In genomic region chr2:201127570-201127969, GRCh38 we compare ENCODE assay signal across 8 cellular contexts. TPM values are rescaled to one million over a fixed set of nuclear protein-coding genes. Genes with fewer than 3 reads are reported as not detected.
A peak's percentile ranks its signal among the peaks of the same experiment; 100 is the strongest.
DNase-seq lines count a peak whose midpoint lies in the region; ATAC-seq and TF ChIP-seq lines count a peak whose summit lies in the region.

No MANE protein-coding gene starts in this region.

- no peaks in the 10 kb centered on the region for H3K9me3 ChIP-seq in Karpas-422 (ENCODE audit: low read length)

- peaks cover 66% of the 10 kb centered on the region for H3K79me2 ChIP-seq in Karpas-422 (ENCODE audit: low read length)

- H3K9me3 Mint-ChIP-seq in activated naive CD4-positive, alpha-beta T cell treated with anti-CD3 and anti-CD28 coated beads, Interleukin-2, amount 10 ng/mL, durations not matched to agents 7 days and 5 days = no peaks in the 10 kb centered on the region

- ATAC-seq in GM21423 (IDR thresholded peaks at IDR 0.05; ENCODE audit: unreplicated experiment) = no peak
- ATAC-seq in HG03039 (IDR thresholded peaks at IDR 0.05; ENCODE audit: unreplicated experiment) = no peak

- H3K4me1 ChIP-seq in Karpas-422 (ENCODE audit: low read length) = peaks cover 94% of the 10 kb centered on the region

- no peaks in the 10 kb centered on the region for H3K9me2 ChIP-seq in Karpas-422 (replicated peaks; ENCODE audit: insufficient read depth, low read length)

- peak overlapping the region; percentile 15; the same call in 1 of the 2 replicates for H3K4me3 ChIP-seq in Karpas-422 (ENCODE audit: low read length)
- H3K4me3 ChIP-seq in fibroblast of villous mesenchyme (ENCODE audit: low read depth, low read length) = peak overlapping the region; percentile 31

- no peaks in the 10 kb centered on the region for H3K27me3 ChIP-seq in Karpas-422 (ENCODE audit: low read length)

- H3K27me3 Mint-ChIP-seq in activated naive CD4-positive, alpha-beta T cell treated with anti-CD3 and anti-CD28 coated beads, Interleukin-2, amount 10 ng/mL, durations not matched to agents 7 days and 5 days = no peaks in the 10 kb centered on the region

- TF ChIP-seq CTCF in fibroblast of villous mesenchyme (IDR thresholded peaks at IDR 0.05; ENCODE audit: insufficient read depth, low read depth, low read length) (no peak), RWPE1 (conservative IDR thresholded peaks at IDR 0.05; ENCODE audit: low read depth) (no peak)

- peaks cover 37% of the 10 kb centered on the region for H3K36me3 Mint-ChIP-seq in activated naive CD4-positive, alpha-beta T cell treated with anti-CD3 and anti-CD28 coated beads, Interleukin-2, amount 10 ng/mL, durations not matched to agents 7 days and 5 days

- POLR2A ChIA-PET in RWPE1 (lab: Yijun Ruan, JAX; ENCODE audit: low non-redundant PET) = no interaction called here

- CTCF ChIA-PET in activated naive CD4-positive, alpha-beta T cell treated with anti-CD3 and anti-CD28 coated beads, Interleukin-2, amount 10 ng/mL, durations not matched to agents 7 days and 5 days (lab: Charles Lee) = interaction anchor here (1.1 kb wide), 1 partner anchor 55 kb away, joined by 6 read pairs; the partner anchor contains the start of gene CASP10
- CTCF ChIA-PET in RWPE1 (lab: Yijun Ruan, JAX) = no interaction called here

- peak overlapping the region; percentile 73 for H3K4me3 Mint-ChIP-seq in activated naive CD4-positive, alpha-beta T cell treated with anti-CD3 and anti-CD28 coated beads, Interleukin-2, amount 10 ng/mL, durations not matched to agents 7 days and 5 days

- peak overlapping the region; percentile 94 for H3K27ac Mint-ChIP-seq in activated naive CD4-positive, alpha-beta T cell treated with anti-CD3 and anti-CD28 coated beads, Interleukin-2, amount 10 ng/mL, durations not matched to agents 7 days and 5 days

- H4K20me1 ChIP-seq in Karpas-422 (ENCODE audit: insufficient read depth, low read depth, low read length) = no peaks in the 10 kb centered on the region

- peak overlapping the region; percentile 77 for H3K4me2 ChIP-seq in Karpas-422 (ENCODE audit: low read depth, low read length, poor library complexity, severe bottlenecking)

- no peak overlapping the region for H2AFZ ChIP-seq in Karpas-422 (ENCODE audit: low read length)

- H3K36me3 ChIP-seq in Karpas-422 (ENCODE audit: insufficient read depth, low read length) = no peaks in the 10 kb centered on the region

- DNase-seq in AG08396 (ENCODE audit: low spot score) (peak; percentile 63), Karpas-422 (no peak), fibroblast of villous mesenchyme (ENCODE audit: low read depth) (peak; percentile 49), renal cortical epithelial cell (ENCODE audit: low read depth) (peak; percentile 79), RWPE1 (ENCODE audit: low spot score) (no peak)
- peak; percentile 46 for DNase-seq in activated naive CD4-positive, alpha-beta T cell treated with anti-CD3 and anti-CD28 coated beads, Interleukin-2, amount 10 ng/mL, durations not matched to agents 7 days and 5 days

- H3K4me1 Mint-ChIP-seq in activated naive CD4-positive, alpha-beta T cell treated with anti-CD3 and anti-CD28 coated beads, Interleukin-2, amount 10 ng/mL, durations not matched to agents 7 days and 5 days = peaks cover 91% of the 10 kb centered on the region

- H3K27ac ChIP-seq in Karpas-422 (ENCODE audit: low read length) (peak overlapping the region; percentile 98), RWPE1 (no peak overlapping the region)

- peak overlapping the region; percentile 52 for H3K9ac ChIP-seq in Karpas-422 (ENCODE audit: low read length)

RNA-seq across cellular contexts. Expression of gene CFLAR, which starts 11.6 kb away (rescaled TPM):
- total RNA-seq in Karpas-422 (2014; rRNA removed; shearing (Covaris generic); ENCODE audit: low replicate concordance) = 62.6 and 63.5 TPM in 2 replicates
- total RNA-seq in fibroblast of villous mesenchyme (65.1 and 143 TPM in 2 replicates), renal cortical epithelial cell (253 and 297 TPM in 2 replicates)

RNA-seq across cellular contexts. Expression of gene CASP10, which starts 55.4 kb away (rescaled TPM):
- 0.48 and 5.2 TPM in 2 replicates for total RNA-seq in Karpas-422 (2014; rRNA removed; shearing (Covaris generic); ENCODE audit: low replicate concordance)
- total RNA-seq in fibroblast of villous mesenchyme = 5.2 and 5.6 TPM in 2 replicates
- 10.6 and 24.1 TPM in 2 replicates for total RNA-seq in renal cortical epithelial cell

RNA-seq across cellular contexts. Expression of gene NDUFB3, which starts 55.8 kb away (rescaled TPM):
- 102 and 136 TPM in 2 replicates for total RNA-seq in Karpas-422 (2014; rRNA removed; shearing (Covaris generic); ENCODE audit: low replicate concordance)
- 44.1 and 54.0 TPM in 2 replicates for total RNA-seq in fibroblast of villous mesenchyme
- total RNA-seq in renal cortical epithelial cell = 103 and 115 TPM in 2 replicates

RNA-seq across cellular contexts. Expression of gene HYCC2, which starts 56.1 kb away (rescaled TPM):
- 10.4 and 40.0 TPM in 2 replicates for total RNA-seq in Karpas-422 (2014; rRNA removed; shearing (Covaris generic); ENCODE audit: low replicate concordance)
- 11.3 and 17.7 TPM in 2 replicates for total RNA-seq in fibroblast of villous mesenchyme
- total RNA-seq in renal cortical epithelial cell = 10.9 and 17.1 TPM in 2 replicates

Comparison
In these comparisons a context has a peak if more than half of its experiments do, and no peak if none do; other contexts are left out.
1. DNase-seq: peak in AG08396 (single experiment), activated naive CD4-positive, alpha-beta T cell treated with anti-CD3 and anti-CD28 coated beads, Interleukin-2, amount 10 ng/mL, durations not matched to agents 7 days and 5 days (single experiment), fibroblast of villous mesenchyme (single experiment) and renal cortical epithelial cell (single experiment); none in Karpas-422 (single experiment) and RWPE1 (single experiment).